ENCODE assay signal across 1 cellular context in the genomic region with DNA sequence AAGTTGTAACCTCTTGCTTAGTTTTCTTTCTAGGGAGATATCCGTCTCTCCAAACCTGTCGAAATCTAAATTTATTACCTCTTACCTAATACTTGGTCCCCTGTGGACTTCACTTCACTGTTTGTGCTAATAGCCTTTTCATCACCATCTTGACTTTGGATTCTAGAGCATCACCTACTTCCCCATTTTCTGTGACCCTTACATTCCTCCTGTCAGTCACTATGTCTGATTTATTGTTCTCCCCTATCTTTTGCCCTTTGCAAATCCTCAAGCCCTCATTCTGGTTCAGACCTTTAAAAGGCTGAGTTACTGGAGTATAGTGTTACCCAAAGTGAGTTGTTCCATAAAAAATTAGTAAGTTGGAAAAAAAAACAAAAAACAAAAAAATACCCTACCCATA.
TF ChIP-seq lines count a peak whose summit lies in the region.

No MANE protein-coding gene starts in this region.

TF ChIP-seq in HEK293, 187 proteins besides CTCF, POLR2A, EP300 and RAD21 (continued from another document):
- TF ChIP-seq, protein P1, sequence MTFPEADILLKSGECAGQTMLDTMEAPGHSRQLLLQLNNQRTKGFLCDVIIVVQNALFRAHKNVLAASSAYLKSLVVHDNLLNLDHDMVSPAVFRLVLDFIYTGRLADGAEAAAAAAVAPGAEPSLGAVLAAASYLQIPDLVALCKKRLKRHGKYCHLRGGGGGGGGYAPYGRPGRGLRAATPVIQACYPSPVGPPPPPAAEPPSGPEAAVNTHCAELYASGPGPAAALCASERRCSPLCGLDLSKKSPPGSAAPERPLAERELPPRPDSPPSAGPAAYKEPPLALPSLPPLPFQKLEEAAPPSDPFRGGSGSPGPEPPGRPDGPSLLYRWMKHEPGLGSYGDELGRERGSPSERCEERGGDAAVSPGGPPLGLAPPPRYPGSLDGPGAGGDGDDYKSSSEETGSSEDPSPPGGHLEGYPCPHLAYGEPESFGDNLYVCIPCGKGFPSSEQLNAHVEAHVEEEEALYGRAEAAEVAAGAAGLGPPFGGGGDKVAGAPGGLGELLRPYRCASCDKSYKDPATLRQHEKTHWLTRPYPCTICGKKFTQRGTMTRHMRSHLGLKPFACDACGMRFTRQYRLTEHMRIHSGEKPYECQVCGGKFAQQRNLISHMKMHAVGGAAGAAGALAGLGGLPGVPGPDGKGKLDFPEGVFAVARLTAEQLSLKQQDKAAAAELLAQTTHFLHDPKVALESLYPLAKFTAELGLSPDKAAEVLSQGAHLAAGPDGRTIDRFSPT (tag by site-specific recombination; IDR thresholded peaks at IDR 0.05), result peak; percentile 30; the same call in 1 of the 2 replicates
- TF ChIP-seq ZNF629 (tag by site-specific recombination; IDR thresholded peaks at IDR 0.05) (peak; percentile 34; the same call in 1 of the 2 replicates), ZBTB8A (tag by site-specific recombination; IDR thresholded peaks at IDR 0.05) (peak; percentile 71), ZNF707 (tag by site-specific recombination; IDR thresholded peaks at IDR 0.05) (no peak), ZFP41 (tag by site-specific recombination; IDR thresholded peaks at IDR 0.05; ENCODE audit: borderline replicate concordance) (no peak)
